Comparison of ENCODE assay signal across 5 cellular contexts in genomic region chr13:81305928-81306327, GRCh38.
"Had no signal": no experiment of that assay in that cellular context is flagged by ENCODE, and none has a peak within 500 bp of the region (broad histone marks: within the 10 kb centered on the region; RNA-seq: fewer than 3 reads in every experiment).

No MANE protein-coding gene starts in this region.

- ATAC-seq: K562 had no signal

- H3K4me3 ChIP-seq: K562 had no signal

- H3K27ac ChIP-seq: HL-60 had no signal

- DNase-seq: IMR-90, KBM-7 had no signal

- FAIRE-seq: HTR-8/SVneo, K562 had no signal
